ENCODE assay signal across 14 cellular contexts in the genomic region with DNA sequence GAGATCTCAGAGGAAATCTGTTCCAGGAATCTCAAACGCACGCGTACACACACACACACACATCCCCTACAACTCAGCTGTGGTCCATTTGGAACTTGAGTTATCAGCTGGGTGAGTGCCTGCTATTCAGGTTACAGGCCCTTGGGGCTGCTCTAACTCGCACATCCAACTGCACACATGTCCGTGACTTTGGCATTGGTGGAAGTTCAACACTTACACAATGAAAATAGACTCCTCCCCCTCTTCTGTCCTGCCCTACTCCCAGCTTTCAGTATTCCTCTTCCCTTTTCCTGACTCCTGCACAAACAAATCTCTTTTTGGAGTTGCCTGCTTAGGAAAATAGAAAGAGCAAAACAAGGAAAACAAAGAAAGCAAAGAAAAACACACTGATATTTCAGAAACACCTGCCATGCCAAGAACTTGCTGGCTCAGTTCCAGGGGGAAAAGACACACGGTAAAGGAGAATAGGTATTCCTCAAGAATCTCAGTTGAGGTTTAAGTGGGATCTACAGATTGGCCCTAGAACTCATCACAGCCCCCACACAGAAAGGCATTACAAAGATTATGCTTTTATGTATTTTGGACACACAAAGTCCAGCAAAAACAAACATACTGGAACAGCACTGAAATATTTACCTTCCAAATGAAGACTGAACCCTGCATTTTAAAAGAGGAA.
A peak's percentile ranks its signal among the peaks of the same experiment; 100 is the strongest.
DNase-seq lines count a peak whose midpoint lies in the region; ATAC-seq and TF ChIP-seq lines count a peak whose summit lies in the region.
"Had no signal": no experiment of that assay in that cellular context is flagged by ENCODE, and none has a peak within 500 bp of the region (broad histone marks: within the 10 kb centered on the region; RNA-seq: fewer than 3 reads in every experiment).

No MANE protein-coding gene starts in this region.

- DNase-seq in hepatocyte (ENCODE audit: low spot score) = peak; percentile 35
- DNase-seq in sciatic nerve (ENCODE audit: low spot score) = peak; percentile 79
- DNase-seq in stimulated activated naive CD8-positive, alpha-beta T cell treated with anti-CD3 and anti-CD28 coated beads, Interleukin-15, amount 100 ng/mL, for 72 hours = no peak
- DNase-seq in GM19240 (ENCODE audit: insufficient read length, low spot score) = no peak
- DNase-seq: activated CD4-positive, alpha-beta T cell treated with anti-CD3 and anti-CD28 coated beads, Interleukin-2, amount 10 ng/mL, durations not matched to agents 24 days and 14 days; activated naive CD4-positive, alpha-beta T cell treated with anti-CD3 and anti-CD28 coated beads, Interleukin-2, amount 50 U/mL, for 16 hours; CD8-positive, alpha-beta memory T cell; NCI-H2081; SIG-M5 had no signal

- no peaks in the 10 kb centered on the region for H4K20me1 ChIP-seq in hepatocyte (ENCODE audit: insufficient read depth, poor library complexity, severe bottlenecking)

- H3K9me3 ChIP-seq in HEK293 (ENCODE audit: control insufficient read depth, insufficient read depth, low read depth, low read length) (no peaks in the 10 kb centered on the region), hepatocyte (ENCODE audit: low read depth) (no peaks in the 10 kb centered on the region)

- H3K27ac ChIP-seq in HEK293 (ENCODE audit: extremely low read depth, low read depth, low read length) = no peak overlapping the region
- peak overlapping the region; percentile 20 for H3K27ac ChIP-seq in hepatocyte

- H3K4me2 ChIP-seq in hepatocyte = no peak overlapping the region

- POLR2A ChIA-PET in HEK293 (lab: Yijun Ruan, JAX) = no interaction called here

- no peaks in the 10 kb centered on the region for H3K9me2 ChIP-seq in hepatocyte (replicated peaks; ENCODE audit: insufficient read depth)

- peaks cover 7% of the 10 kb centered on the region for H3K27me3 Mint-ChIP-seq in brain
- no peaks in the 10 kb centered on the region for H3K27me3 Mint-ChIP-seq in stimulated activated naive CD8-positive, alpha-beta T cell treated with anti-CD3 and anti-CD28 coated beads, Interleukin-15, amount 100 ng/mL, for 72 hours
- H3K27me3 Mint-ChIP-seq: activated CD4-positive, alpha-beta T cell treated with anti-CD3 and anti-CD28 coated beads, Interleukin-2, amount 10 ng/mL, durations not matched to agents 24 days and 14 days; CD8-positive, alpha-beta memory T cell had no signal

- peaks cover 3% of the 10 kb centered on the region; the same call in 1 of the 2 replicates for H3K4me1 ChIP-seq in HEK293 (ENCODE audit: control insufficient read depth, insufficient read depth, low read length)
- peaks cover 8% of the 10 kb centered on the region for H3K4me1 ChIP-seq in hepatocyte (ENCODE audit: insufficient read depth)

- H3K4me3 ChIP-seq in HEK293 (ENCODE audit: low read depth, low read length) (no peak overlapping the region), hepatocyte (no peak overlapping the region)

- no peak overlapping the region for H2AFZ ChIP-seq in hepatocyte

- ATAC-seq in sciatic nerve (peak; percentile 94), GM19452 (IDR thresholded peaks at IDR 0.05; ENCODE audit: unreplicated experiment) (no peak), HG02571 (IDR thresholded peaks at IDR 0.05; ENCODE audit: unreplicated experiment) (no peak)
- ATAC-seq in stimulated activated naive CD8-positive, alpha-beta T cell treated with anti-CD3 and anti-CD28 coated beads, Interleukin-15, amount 100 ng/mL, for 72 hours = no peak

- H3K4me3 Mint-ChIP-seq in brain = peak overlapping the region in 1 of 5 experiments; percentile 23
- no peak overlapping the region for H3K4me3 Mint-ChIP-seq in stimulated activated naive CD8-positive, alpha-beta T cell treated with anti-CD3 and anti-CD28 coated beads, Interleukin-15, amount 100 ng/mL, for 72 hours
- H3K4me3 Mint-ChIP-seq: activated CD4-positive, alpha-beta T cell treated with anti-CD3 and anti-CD28 coated beads, Interleukin-2, amount 10 ng/mL, durations not matched to agents 24 days and 14 days; CD8-positive, alpha-beta memory T cell; mesothelial cell of epicardium had no signal

- H3K27ac Mint-ChIP-seq in brain = peak overlapping the region in 3 of 5 experiments; percentile 8 to 81 (median 76)
- H3K27ac Mint-ChIP-seq in stimulated activated naive CD8-positive, alpha-beta T cell treated with anti-CD3 and anti-CD28 coated beads, Interleukin-15, amount 100 ng/mL, for 72 hours = no peak overlapping the region
- H3K27ac Mint-ChIP-seq: activated CD4-positive, alpha-beta T cell treated with anti-CD3 and anti-CD28 coated beads, Interleukin-2, amount 10 ng/mL, durations not matched to agents 24 days and 14 days; mesothelial cell of epicardium had no signal

- H3K4me1 Mint-ChIP-seq in brain = peaks cover 42% of the 10 kb centered on the region
- no peaks in the 10 kb centered on the region for H3K4me1 Mint-ChIP-seq in stimulated activated naive CD8-positive, alpha-beta T cell treated with anti-CD3 and anti-CD28 coated beads, Interleukin-15, amount 100 ng/mL, for 72 hours

- peaks cover 8 to 28% (median 17%) of the 10 kb centered on the region in 5 experiments for H3K9me3 Mint-ChIP-seq in brain
- peaks cover 21 to 31% of the 10 kb centered on the region in 2 donors for H3K9me3 Mint-ChIP-seq in stimulated activated naive CD8-positive, alpha-beta T cell treated with anti-CD3 and anti-CD28 coated beads, Interleukin-15, amount 100 ng/mL, for 72 hours

- intact Hi-C loops in sciatic nerve (cut with DNase I) = no loop called here

- H3K36me3 Mint-ChIP-seq in brain = peaks cover 24% of the 10 kb centered on the region

- no peaks in the 10 kb centered on the region for H3K27me3 ChIP-seq in hepatocyte

- H3K79me2 ChIP-seq in hepatocyte = peaks cover 15% of the 10 kb centered on the region

- 75% methylated on average over 6 of the region's 6 CpGs for WGBS in hepatocyte (ENCODE audit: low lambda C conversion rate, missing lambda C conversion rate)

- TF ChIP-seq CTCF in HEK293 (tag by site-specific recombination; IDR thresholded peaks at IDR 0.05) (no peak), brain (conservative IDR thresholded peaks at IDR 0.05) (no peak), hepatocyte (IDR thresholded peaks at IDR 0.05; ENCODE audit: poor library complexity) (no peak)

- CTCF ChIA-PET in HEK293 (lab: Yijun Ruan, JAX) = interaction anchor here (0.6 kb wide), 1 partner anchor 219 kb away, joined by 4 read pairs; no protein-coding TSS in a partner anchor

- H3K36me3 ChIP-seq in HEK293 (ENCODE audit: control insufficient read depth in 2 of 2, insufficient read depth in 1 of 2, low read length in 2 of 2) (peaks cover 0 to 3% of the 10 kb centered on the region in 2 experiments; a peak in 1 of 3 replicates), hepatocyte (replicated peaks; ENCODE audit: insufficient read depth, low read depth) (no peaks in the 10 kb centered on the region)

TF ChIP-seq in HEK293, 187 proteins besides CTCF, POLR2A, EP300 and RAD21:
- TF ChIP-seq ZBTB17 (tag by site-specific recombination; IDR thresholded peaks at IDR 0.05) (0 out of 2 replicates have a peak, but pooled peaks have one; percentile 31), ZNF311 (tag by site-specific recombination; IDR thresholded peaks at IDR 0.05; ENCODE audit: borderline replicate concordance) (no peak)

Comparison
In these comparisons a context has a peak if more than half of its experiments do, and no peak if none do; other contexts are left out.
1. H3K27ac Mint-ChIP-seq: peak in brain (3 of 5); none in stimulated activated naive CD8-positive, alpha-beta T cell treated with anti-CD3 and anti-CD28 coated beads, Interleukin-15, amount 100 ng/mL, for 72 hours (0 of 2).
2. DNase-seq: peak in hepatocyte (single experiment) and sciatic nerve (single experiment); none in stimulated activated naive CD8-positive, alpha-beta T cell treated with anti-CD3 and anti-CD28 coated beads, Interleukin-15, amount 100 ng/mL, for 72 hours (0 of 2) and GM19240 (single experiment).